Comparison of ENCODE assay signal across 1 cellular context in genomic region chr12:50317198-50317597, GRCh38.
TF ChIP-seq lines count a peak whose summit lies in the region.

No MANE protein-coding gene starts in this region.

TF ChIP-seq in HepG2, 621 proteins besides CTCF, POLR2A, EP300 and RAD21:
- TF ChIP-seq ZNF225 (CRISPR knock-in tag; IDR thresholded peaks at IDR 0.05) (no peak), ZNF160 (CRISPR knock-in tag; IDR thresholded peaks at IDR 0.05) (no peak), NCOA1 (CRISPR knock-in tag; IDR thresholded peaks at IDR 0.05) (no peak), MTF2 (CRISPR knock-in tag; IDR thresholded peaks at IDR 0.05; ENCODE audit: borderline replicate concordance) (no peak), ZNF691 (CRISPR knock-in tag; IDR thresholded peaks at IDR 0.05; ENCODE audit: borderline replicate concordance, low read depth) (no peak), KDM2A (CRISPR knock-in tag; IDR thresholded peaks at IDR 0.05; ENCODE audit: borderline replicate concordance, low read depth) (no peak), ZNF558 (CRISPR knock-in tag; IDR thresholded peaks at IDR 0.05; ENCODE audit: borderline replicate concordance) (no peak), ZC3H13 (CRISPR knock-in tag; IDR thresholded peaks at IDR 0.05) (no peak), ZNF276 (CRISPR knock-in tag; IDR thresholded peaks at IDR 0.05; ENCODE audit: low read depth) (no peak), SIN3B (IDR thresholded peaks at IDR 0.05; ENCODE audit: low read length) (no peak), NR3C1 (CRISPR knock-in tag; IDR thresholded peaks at IDR 0.05) (no peak), ZNF776 (CRISPR knock-in tag; IDR thresholded peaks at IDR 0.05) (no peak), ZBED4 (CRISPR knock-in tag; IDR thresholded peaks at IDR 0.05; ENCODE audit: borderline replicate concordance) (no peak), SP2 (CRISPR knock-in tag; IDR thresholded peaks at IDR 0.05) (no peak), LCORL (IDR thresholded peaks at IDR 0.05) (no peak), LCORL (CRISPR knock-in tag; IDR thresholded peaks at IDR 0.05) (no peak)
- TF ChIP-seq, protein P1, sequence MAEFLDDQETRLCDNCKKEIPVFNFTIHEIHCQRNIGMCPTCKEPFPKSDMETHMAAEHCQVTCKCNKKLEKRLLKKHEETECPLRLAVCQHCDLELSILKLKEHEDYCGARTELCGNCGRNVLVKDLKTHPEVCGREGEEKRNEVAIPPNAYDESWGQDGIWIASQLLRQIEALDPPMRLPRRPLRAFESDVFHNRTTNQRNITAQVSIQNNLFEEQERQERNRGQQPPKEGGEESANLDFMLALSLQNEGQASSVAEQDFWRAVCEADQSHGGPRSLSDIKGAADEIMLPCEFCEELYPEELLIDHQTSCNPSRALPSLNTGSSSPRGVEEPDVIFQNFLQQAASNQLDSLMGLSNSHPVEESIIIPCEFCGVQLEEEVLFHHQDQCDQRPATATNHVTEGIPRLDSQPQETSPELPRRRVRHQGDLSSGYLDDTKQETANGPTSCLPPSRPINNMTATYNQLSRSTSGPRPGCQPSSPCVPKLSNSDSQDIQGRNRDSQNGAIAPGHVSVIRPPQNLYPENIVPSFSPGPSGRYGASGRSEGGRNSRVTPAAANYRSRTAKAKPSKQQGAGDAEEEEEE (CRISPR knock-in tag; IDR thresholded peaks at IDR 0.05; ENCODE audit: borderline replicate concordance): no peak
- TF ChIP-seq, protein P2, sequence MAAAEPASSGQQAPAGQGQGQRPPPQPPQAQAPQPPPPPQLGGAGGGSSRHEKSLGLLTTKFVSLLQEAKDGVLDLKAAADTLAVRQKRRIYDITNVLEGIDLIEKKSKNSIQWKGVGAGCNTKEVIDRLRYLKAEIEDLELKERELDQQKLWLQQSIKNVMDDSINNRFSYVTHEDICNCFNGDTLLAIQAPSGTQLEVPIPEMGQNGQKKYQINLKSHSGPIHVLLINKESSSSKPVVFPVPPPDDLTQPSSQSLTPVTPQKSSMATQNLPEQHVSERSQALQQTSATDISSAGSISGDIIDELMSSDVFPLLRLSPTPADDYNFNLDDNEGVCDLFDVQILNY (CRISPR knock-in tag; conservative IDR thresholded peaks at IDR 0.05): no peak
- TF ChIP-seq, protein P3, sequence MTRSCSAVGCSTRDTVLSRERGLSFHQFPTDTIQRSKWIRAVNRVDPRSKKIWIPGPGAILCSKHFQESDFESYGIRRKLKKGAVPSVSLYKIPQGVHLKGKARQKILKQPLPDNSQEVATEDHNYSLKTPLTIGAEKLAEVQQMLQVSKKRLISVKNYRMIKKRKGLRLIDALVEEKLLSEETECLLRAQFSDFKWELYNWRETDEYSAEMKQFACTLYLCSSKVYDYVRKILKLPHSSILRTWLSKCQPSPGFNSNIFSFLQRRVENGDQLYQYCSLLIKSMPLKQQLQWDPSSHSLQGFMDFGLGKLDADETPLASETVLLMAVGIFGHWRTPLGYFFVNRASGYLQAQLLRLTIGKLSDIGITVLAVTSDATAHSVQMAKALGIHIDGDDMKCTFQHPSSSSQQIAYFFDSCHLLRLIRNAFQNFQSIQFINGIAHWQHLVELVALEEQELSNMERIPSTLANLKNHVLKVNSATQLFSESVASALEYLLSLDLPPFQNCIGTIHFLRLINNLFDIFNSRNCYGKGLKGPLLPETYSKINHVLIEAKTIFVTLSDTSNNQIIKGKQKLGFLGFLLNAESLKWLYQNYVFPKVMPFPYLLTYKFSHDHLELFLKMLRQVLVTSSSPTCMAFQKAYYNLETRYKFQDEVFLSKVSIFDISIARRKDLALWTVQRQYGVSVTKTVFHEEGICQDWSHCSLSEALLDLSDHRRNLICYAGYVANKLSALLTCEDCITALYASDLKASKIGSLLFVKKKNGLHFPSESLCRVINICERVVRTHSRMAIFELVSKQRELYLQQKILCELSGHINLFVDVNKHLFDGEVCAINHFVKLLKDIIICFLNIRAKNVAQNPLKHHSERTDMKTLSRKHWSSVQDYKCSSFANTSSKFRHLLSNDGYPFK (CRISPR knock-in tag; IDR thresholded peaks at IDR 0.05; ENCODE audit: borderline replicate concordance): no peak
